Comparison of ENCODE assay signal across 8 cellular contexts in the genomic region with DNA sequence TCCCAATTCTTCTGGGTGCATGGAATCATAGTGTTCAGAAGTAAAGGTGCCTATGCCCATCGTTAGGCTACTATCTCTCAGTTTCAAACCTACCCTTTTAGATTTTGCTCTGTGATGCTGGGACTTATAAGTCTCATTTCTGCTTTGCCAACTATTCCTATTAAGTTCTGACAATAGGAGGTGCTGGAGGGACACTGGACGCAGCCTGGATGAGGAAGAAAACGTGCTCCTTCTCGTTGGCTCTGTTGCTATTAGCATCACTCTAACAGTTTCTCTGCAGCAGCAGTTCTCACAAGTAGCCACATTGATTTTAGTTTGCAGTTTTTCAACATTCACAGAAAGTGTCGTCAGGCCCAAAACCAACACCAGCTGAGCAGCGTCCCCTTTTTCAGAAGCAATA.
DNase-seq lines count a peak whose midpoint lies in the region; ATAC-seq and TF ChIP-seq lines count a peak whose summit lies in the region.

No MANE protein-coding gene starts in this region.

- H3K27ac Mint-ChIP-seq in naive thymus-derived CD4-positive, alpha-beta T cell: no peak overlapping the region

- no peak overlapping the region for H3K4me3 ChIP-seq in cardiac muscle cell
- H3K4me3 ChIP-seq in naive thymus-derived CD4-positive, alpha-beta T cell (ENCODE audit: low read length): no peak overlapping the region

- H3K9me3 ChIP-seq in cardiac muscle cell (ENCODE audit: low read depth): no peaks in the 10 kb centered on the region
- no peaks in the 10 kb centered on the region for H3K9me3 ChIP-seq in naive thymus-derived CD4-positive, alpha-beta T cell (ENCODE audit: control insufficient read depth in 2 of 3, low read length in 3 of 3)

- H3K27me3 ChIP-seq in cardiac muscle cell: no peaks in the 10 kb centered on the region
- H3K27me3 ChIP-seq in naive thymus-derived CD4-positive, alpha-beta T cell (ENCODE audit: control insufficient read depth in 2 of 2, insufficient read depth in 2 of 2, low read length in 2 of 2): no peaks in the 10 kb centered on the region

- no peak for ATAC-seq in naive thymus-derived CD4-positive, alpha-beta T cell
- no peak for ATAC-seq in GM18498 (IDR thresholded peaks at IDR 0.05; ENCODE audit: unreplicated experiment)

- peak; percentile 71 to 88 for DNase-seq in cardiac muscle cell (ENCODE audit: low read depth in 1 of 2, low spot score in 1 of 2)
- no peak for DNase-seq in cardiac septum (ENCODE audit: low spot score)
- peak; percentile 50 for DNase-seq in iPS-NIHi7 (ENCODE audit: extremely low spot score)
- DNase-seq in NK-92 treated with Interleukin-12 subunit alpha and Interleukin-12 subunit beta, amount 100 ng/mL, for 24 hours (lab: John Stamatoyannopoulos, UW): no peak
- DNase-seq in RPMI8226: no peak
- no peak for DNase-seq in naive thymus-derived CD4-positive, alpha-beta T cell

- no peak overlapping the region for H3K27ac ChIP-seq in cardiac muscle cell
- H3K27ac ChIP-seq in VCaP: no peak overlapping the region
- H3K27ac ChIP-seq in naive thymus-derived CD4-positive, alpha-beta T cell (ENCODE audit: low read depth, low read length): no peak overlapping the region

- H3K4me1 Mint-ChIP-seq in naive thymus-derived CD4-positive, alpha-beta T cell: no peaks in the 10 kb centered on the region

- no peak overlapping the region for H3K4me3 Mint-ChIP-seq in naive thymus-derived CD4-positive, alpha-beta T cell

- POLR2A ChIA-PET in naive thymus-derived CD4-positive, alpha-beta T cell (lab: Charles Lee): no interaction called here

- H3K27me3 Mint-ChIP-seq in naive thymus-derived CD4-positive, alpha-beta T cell: peaks cover 7 to 15% (median 10%) of the 10 kb centered on the region in 5 donors

- CTCF ChIA-PET in naive thymus-derived CD4-positive, alpha-beta T cell (lab: Charles Lee): interaction anchor here (1.2 to 2.3 kb wide), 2 partner anchors 9 to 11 kb away, joined by 4 to 10 read pairs; no protein-coding TSS in a partner anchor

- peaks cover 0 to 14% (median 10%) of the 10 kb centered on the region in 5 donors for H3K36me3 Mint-ChIP-seq in naive thymus-derived CD4-positive, alpha-beta T cell

- peak; percentile 70 for TF ChIP-seq CTCF in cardiac muscle cell (IDR thresholded peaks at IDR 0.05; ENCODE audit: low read depth, low read length)
- peak; percentile 56 for TF ChIP-seq CTCF in VCaP (conservative IDR thresholded peaks at IDR 0.05)

- H3K9me3 Mint-ChIP-seq in naive thymus-derived CD4-positive, alpha-beta T cell: peaks cover 0 to 3% (median 0%) of the 10 kb centered on the region in 11 donors

- no peaks in the 10 kb centered on the region for H3K4me1 ChIP-seq in cardiac muscle cell (ENCODE audit: low read depth)
- H3K4me1 ChIP-seq in naive thymus-derived CD4-positive, alpha-beta T cell (ENCODE audit: control insufficient read depth in 2 of 2, insufficient read depth in 2 of 2, low read length in 2 of 2): no peaks in the 10 kb centered on the region

- no peaks in the 10 kb centered on the region for H3K36me3 ChIP-seq in cardiac muscle cell
- H3K36me3 ChIP-seq in naive thymus-derived CD4-positive, alpha-beta T cell (ENCODE audit: control insufficient read depth in 2 of 3, insufficient read depth in 3 of 3, low read length in 3 of 3): no peaks in the 10 kb centered on the region

- intact Hi-C loops in cardiac septum (cut with DNase I): no loop called here
- intact Hi-C loops in naive thymus-derived CD4-positive, alpha-beta T cell (cut with micrococcal nuclease): no loop called here

Comparison
In these comparisons a context has a peak if more than half of its experiments do, and no peak if none do; other contexts are left out.
1. DNase-seq: peak in cardiac muscle cell (2 of 2) and iPS-NIHi7 (single experiment); none in cardiac septum (single experiment), NK-92 treated with Interleukin-12 subunit alpha and Interleukin-12 subunit beta, amount 100 ng/mL, for 24 hours (single experiment), RPMI8226 (single experiment) and naive thymus-derived CD4-positive, alpha-beta T cell (0 of 9).